ENCODE assay signal across 10 cellular contexts in genomic region chr3:125039041-125039896, GRCh38. TPM values are rescaled to one million over a fixed set of nuclear protein-coding genes. Genes with fewer than 3 reads are reported as not detected.
DNase-seq lines count a peak whose midpoint lies in the region; ATAC-seq and TF ChIP-seq lines count a peak whose summit lies in the region.
"Had no signal": no experiment of that assay in that cellular context is flagged by ENCODE, and none has a peak within 500 bp of the region (broad histone marks: within the 10 kb centered on the region; RNA-seq: fewer than 3 reads in every experiment).

No MANE protein-coding gene starts in this region.

- H3K27ac ChIP-seq in heart left ventricle: peak overlapping the region; percentile 44 to 94 (median 70)
- H3K27ac ChIP-seq in neuronal stem cell (replicated peaks; ENCODE audit: low read length): peak overlapping the region; percentile 62
- H3K27ac ChIP-seq: SK-N-MC had no signal

- H3K4me3 ChIP-seq in heart left ventricle (peak overlapping the region in 3 of 12 donors; percentile 0 to 24 (median 6)), neuronal stem cell (ENCODE audit: low read length in 2 of 2) (no peak overlapping the region)
- H3K4me3 ChIP-seq: SK-N-MC had no signal

- ATAC-seq in natural killer cell (no peak), heart left ventricle (peak in 3 of 4 donors; percentile 1 to 22 (median 12)), HG02938 (IDR thresholded peaks at IDR 0.05; ENCODE audit: unreplicated experiment) (no peak)
- ATAC-seq in natural killer cell treated with Interleukin-12 subunit alpha and Interleukin-12 subunit beta and Interleukin-15 and Interleukin-18, amount 100 ng/mL, for 72 hours: no peak

- H3K4me2 ChIP-seq in neuronal stem cell (ENCODE audit: insufficient read depth, low read length, poor library complexity, severe bottlenecking): peak overlapping the region; percentile 35

- H3K4me1 ChIP-seq in heart left ventricle: peaks cover 22 to 87% (median 74%) of the 10 kb centered on the region in 12 donors
- peaks cover 36 to 41% of the 10 kb centered on the region in 2 donors for H3K4me1 ChIP-seq in neuronal stem cell (ENCODE audit: control insufficient read depth in 2 of 2, insufficient read depth in 1 of 2, low read depth in 1 of 2, low read length in 2 of 2)

- H4K91ac ChIP-seq in neuronal stem cell (ENCODE audit: low read depth, low read length, poor library complexity): no peak overlapping the region

- H3K14ac ChIP-seq in neuronal stem cell (ENCODE audit: low read length): no peak overlapping the region

- no peak overlapping the region for H3K23ac ChIP-seq in neuronal stem cell (ENCODE audit: low read depth, low read length, poor library complexity)

- TF ChIP-seq POLR2A in heart left ventricle (IDR thresholded peaks at IDR 0.05): no peak

- DNase-seq in natural killer cell: no peak
- DNase-seq in natural killer cell treated with Interleukin-12 subunit alpha and Interleukin-12 subunit beta and Interleukin-15 and Interleukin-18, amount 100 ng/mL, for 72 hours (ENCODE audit: low spot score): no peak
- no peak for DNase-seq in heart left ventricle
- DNase-seq in neuronal stem cell (ENCODE audit: low spot score): peak; percentile 79
- no peak for DNase-seq in NCI-H128 (lab: John Stamatoyannopoulos, UW; ENCODE audit: unreplicated experiment)
- DNase-seq in glomerular visceral epithelial cell (ENCODE audit: extremely low spot score): no peak
- no peak for DNase-seq in T1000 (lab: John Stamatoyannopoulos, UW)
- DNase-seq: NCI-H1092 treated with DMSO at 0.1 percent for 48 hours had no signal

- H3K18ac ChIP-seq in neuronal stem cell (ENCODE audit: low read length): no peak overlapping the region

- H2BK5ac ChIP-seq in neuronal stem cell (ENCODE audit: low read length): no peak overlapping the region

- H2AK5ac ChIP-seq in neuronal stem cell (ENCODE audit: low read depth, low read length): no peak overlapping the region

- H3K27me3 Mint-ChIP-seq in natural killer cell (ENCODE audit: low read depth in 2 of 2): no peaks in the 10 kb centered on the region
- H3K27me3 Mint-ChIP-seq in natural killer cell treated with Interleukin-12 subunit alpha and Interleukin-12 subunit beta and Interleukin-15 and Interleukin-18, amount 100 ng/mL, for 72 hours: no peaks in the 10 kb centered on the region

- H3K36me3 Mint-ChIP-seq in natural killer cell: peaks cover 8% of the 10 kb centered on the region
- H3K36me3 Mint-ChIP-seq in natural killer cell treated with Interleukin-12 subunit alpha and Interleukin-12 subunit beta and Interleukin-15 and Interleukin-18, amount 100 ng/mL, for 72 hours: peaks cover 22% of the 10 kb centered on the region

- no peak overlapping the region for H3K9ac ChIP-seq in neuronal stem cell (ENCODE audit: low read depth, low read length, poor library complexity)

- H3K4ac ChIP-seq in neuronal stem cell (ENCODE audit: low read length): no peak overlapping the region

- peaks cover 0 to 3% (median 0%) of the 10 kb centered on the region in 9 donors for H3K36me3 ChIP-seq in heart left ventricle
- H3K36me3 ChIP-seq in neuronal stem cell (replicated peaks in 1 of 2; ENCODE audit: control insufficient read depth in 2 of 2, insufficient read depth in 2 of 2, low read length in 2 of 2): no peaks in the 10 kb centered on the region

- WGBS in heart left ventricle, 4 donors: 25 to 34% (median 31%) methylated on average over 8 of the region's 8 CpGs
- WGBS in neuronal stem cell (ENCODE audit: extremely low coverage in 2 of 2, insufficient read length in 2 of 2, insufficient replicate concordance in 1 of 2), 2 donors: no CpG with 5 or more reads among the region's 8 CpGs

- no peaks in the 10 kb centered on the region for H3K27me3 ChIP-seq in heart left ventricle
- no peaks in the 10 kb centered on the region for H3K27me3 ChIP-seq in neuronal stem cell (ENCODE audit: control insufficient read depth in 3 of 3, insufficient read depth in 3 of 3, low read depth in 1 of 3, low read length in 3 of 3)

- no peak for TF ChIP-seq CTCF in natural killer cell (IDR thresholded peaks at IDR 0.05)
- no peak for TF ChIP-seq CTCF in heart left ventricle (IDR thresholded peaks at IDR 0.05)

- H4K8ac ChIP-seq in neuronal stem cell (ENCODE audit: low read depth, low read length): no peak overlapping the region

- H2BK12ac ChIP-seq in neuronal stem cell (ENCODE audit: low read length): no peak overlapping the region

- intact Hi-C loops in natural killer cell (cut with micrococcal nuclease) (no loop called here), heart left ventricle (cut with DNase I) (no loop called here)

- H3K9me3 Mint-ChIP-seq in natural killer cell: no peaks in the 10 kb centered on the region
- peaks cover 4% of the 10 kb centered on the region for H3K9me3 Mint-ChIP-seq in natural killer cell treated with Interleukin-12 subunit alpha and Interleukin-12 subunit beta and Interleukin-15 and Interleukin-18, amount 100 ng/mL, for 72 hours

- no peak overlapping the region for H3K4me3 Mint-ChIP-seq in natural killer cell
- H3K4me3 Mint-ChIP-seq in natural killer cell treated with Interleukin-12 subunit alpha and Interleukin-12 subunit beta and Interleukin-15 and Interleukin-18, amount 100 ng/mL, for 72 hours: no peak overlapping the region

- H3K79me1 ChIP-seq in neuronal stem cell (ENCODE audit: low read depth, low read length): no peaks in the 10 kb centered on the region

- no peak overlapping the region for H2AFZ ChIP-seq in neuronal stem cell (ENCODE audit: low read length)

- peaks cover 59 to 65% of the 10 kb centered on the region in 2 donors for H3K4me1 Mint-ChIP-seq in natural killer cell
- H3K4me1 Mint-ChIP-seq in natural killer cell treated with Interleukin-12 subunit alpha and Interleukin-12 subunit beta and Interleukin-15 and Interleukin-18, amount 100 ng/mL, for 72 hours (ENCODE audit: low read depth in 2 of 2): peaks cover 48 to 59% of the 10 kb centered on the region in 2 donors

- H2BK120ac ChIP-seq in neuronal stem cell (ENCODE audit: low read depth, low read length): no peak overlapping the region

- peak overlapping the region; percentile 82 to 84 for H3K27ac Mint-ChIP-seq in natural killer cell
- peak overlapping the region in 1 of 2 donors; percentile 0 for H3K27ac Mint-ChIP-seq in natural killer cell treated with Interleukin-12 subunit alpha and Interleukin-12 subunit beta and Interleukin-15 and Interleukin-18, amount 100 ng/mL, for 72 hours

- no peak overlapping the region for H2BK15ac ChIP-seq in neuronal stem cell (ENCODE audit: low read length)

- peaks cover 0 to 11% (median 0%) of the 10 kb centered on the region in 12 donors for H3K9me3 ChIP-seq in heart left ventricle
- H3K9me3 ChIP-seq in neuronal stem cell (replicated peaks in 1 of 2; ENCODE audit: control insufficient read depth in 2 of 2, insufficient read depth in 1 of 2, low read depth in 1 of 2, low read length in 2 of 2): peaks cover 0 to 16% of the 10 kb centered on the region in 2 donors

RNA-seq across cellular contexts. Expression of gene HEG1, which starts 16.5 kb away (rescaled TPM):
- 10 to 100 TPM; 52.1 to 83.5 (median 68.1) TPM for total RNA-seq in natural killer cell
- 10 to 100 TPM; 14.6 to 47.0 TPM for total RNA-seq in natural killer cell treated with Interleukin-12 subunit alpha and Interleukin-12 subunit beta and Interleukin-15 and Interleukin-18, amount 100 ng/mL, for 72 hours
- 100 to 1,000 TPM in 6 of 9 donors, 10 to 100 TPM in 3; 68.1 to 211 (median 121) TPM for total RNA-seq in heart left ventricle
- polyA plus RNA-seq in heart left ventricle: 10 to 100 TPM; 23.7 to 39.0 TPM
- polyA plus RNA-seq in neuronal stem cell (2013, experiment 1 of 2): 10.1 TPM
- polyA plus RNA-seq in neuronal stem cell (2013, experiment 2 of 2): 9.8 TPM

Comparison
In these comparisons a context has a peak if more than half of its experiments do, and no peak if none do; other contexts are left out.
1. ATAC-seq: peak in heart left ventricle (3 of 4); none in natural killer cell (0 of 3), natural killer cell treated with Interleukin-12 subunit alpha and Interleukin-12 subunit beta and Interleukin-15 and Interleukin-18, amount 100 ng/mL, for 72 hours (0 of 2) and HG02938 (single experiment).